ENCODE assay signal across 12 cellular contexts in genomic region chr4:152605641-152606304, GRCh38.
DNase-seq lines count a peak whose midpoint lies in the region; ATAC-seq, FAIRE-seq and TF ChIP-seq lines count a peak whose summit lies in the region.
"Had no signal": no experiment of that assay in that cellular context is flagged by ENCODE, and none has a peak within 500 bp of the region (broad histone marks: within the 10 kb centered on the region; RNA-seq: fewer than 3 reads in every experiment).

No MANE protein-coding gene starts in this region.

- no peak overlapping the region for H3K27ac ChIP-seq in GM23338 (ENCODE audit: low read depth)
- peak overlapping the region; percentile 14; the same call in 1 of the 2 replicates for H3K27ac ChIP-seq in SJCRH30

- H3K4me2 ChIP-seq in GM23338, result no peak overlapping the region

- peaks cover 41% of the 10 kb centered on the region for H3K4me1 Mint-ChIP-seq in GM23338
- H3K4me1 Mint-ChIP-seq in progenitor cell of endocrine pancreas (ENCODE audit: low read depth), result peaks cover 15% of the 10 kb centered on the region

- H3K36me3 ChIP-seq in GM23338 (ENCODE audit: insufficient read depth) (no peaks in the 10 kb centered on the region), SJCRH30 (no peaks in the 10 kb centered on the region)

- no peak for FAIRE-seq in H54 (lab: Jason Lieb, UNC)

- H3F3A ChIP-seq in GM23338 (replicated peaks; ENCODE audit: low read depth), result no peaks in the 10 kb centered on the region

- H3K27me3 Mint-ChIP-seq in GM23338 (ENCODE audit: insufficient read depth, low read depth, poor library complexity) (peaks cover 13% of the 10 kb centered on the region), progenitor cell of endocrine pancreas (peaks cover 6% of the 10 kb centered on the region)
- H3K27me3 Mint-ChIP-seq: T-cell had no signal

- H3K36me3 Mint-ChIP-seq in GM23338 (ENCODE audit: low read depth) (peaks cover 9% of the 10 kb centered on the region; the same call in 2 of the 3 replicates), progenitor cell of endocrine pancreas (ENCODE audit: insufficient read depth) (no peaks in the 10 kb centered on the region)
- H3K36me3 Mint-ChIP-seq: T-cell had no signal

- H3K9me3 Mint-ChIP-seq in GM23338 (peaks cover 14% of the 10 kb centered on the region), progenitor cell of endocrine pancreas (ENCODE audit: low read depth) (no peaks in the 10 kb centered on the region)
- H3K9me3 Mint-ChIP-seq: naive B cell, T-cell had no signal

- H3K4me1 ChIP-seq in GM23338 (ENCODE audit: insufficient read depth) (peaks cover 26% of the 10 kb centered on the region), SJCRH30 (peaks cover 15% of the 10 kb centered on the region; the same call in 1 of the 2 replicates)

- no peaks in the 10 kb centered on the region for H3K9me2 ChIP-seq in GM23338 (ENCODE audit: insufficient read depth)

- H3K27ac Mint-ChIP-seq in GM23338, result peak overlapping the region; percentile 16; the same call in 1 of the 2 replicates
- no peak overlapping the region for H3K27ac Mint-ChIP-seq in progenitor cell of endocrine pancreas
- H3K27ac Mint-ChIP-seq: naive B cell had no signal

- DNase-seq in GM23338 (ENCODE audit: low spot score) (no peak), SJCRH30 (peak; percentile 40 to 63), foreskin fibroblast (peak; percentile 77 to 82), retina (peak; percentile 40), progenitor cell of endocrine pancreas (ENCODE audit: low spot score, unreplicated experiment) (no peak), H54 (ENCODE audit: insufficient read length, low spot score) (no peak), DMS114 treated with DMSO at 0.1 percent for 48 hours (lab: John Stamatoyannopoulos, UW; ENCODE audit: unreplicated experiment) (no peak)
- DNase-seq: DMS53, naive B cell, NCI-H1048, T-cell had no signal

- no peak for TF ChIP-seq CTCF in GM23338 (conservative IDR thresholded peaks at IDR 0.05; ENCODE audit: low read depth in 2 of 2)
- TF ChIP-seq CTCF in foreskin fibroblast (IDR thresholded peaks at IDR 0.05; ENCODE audit: low read depth, low read length), result no peak
- no peak for TF ChIP-seq CTCF in progenitor cell of endocrine pancreas (IDR thresholded peaks at IDR 0.05; ENCODE audit: unreplicated experiment)

- no peak overlapping the region for H3K4me3 ChIP-seq in GM23338
- no peak overlapping the region for H3K4me3 ChIP-seq in SJCRH30
- no peak overlapping the region for H3K4me3 ChIP-seq in foreskin fibroblast (ENCODE audit: low read depth in 1 of 2, low read length in 2 of 2)

- no peak overlapping the region for H3K4me3 Mint-ChIP-seq in GM23338
- no peak overlapping the region for H3K4me3 Mint-ChIP-seq in progenitor cell of endocrine pancreas (ENCODE audit: low read depth)
- H3K4me3 Mint-ChIP-seq: naive B cell, T-cell had no signal

- H3K9me3 ChIP-seq in SJCRH30 (replicated peaks), result no peaks in the 10 kb centered on the region

- no peaks in the 10 kb centered on the region for H4K20me1 ChIP-seq in GM23338 (replicated peaks; ENCODE audit: insufficient read depth)

- ATAC-seq in GM23338 (no peak), GM21526 (IDR thresholded peaks at IDR 0.05; ENCODE audit: low FRiP score, unreplicated experiment) (no peak)

- peak overlapping the region; percentile 63 for H2AFZ ChIP-seq in GM23338

- no peak for TF ChIP-seq POLR2A in H54 (IDR thresholded peaks at IDR 0.05; ENCODE audit: low read depth, low read length)

- H3K79me2 ChIP-seq in GM23338 (replicated peaks; ENCODE audit: insufficient read depth), result no peaks in the 10 kb centered on the region

- H3K27me3 ChIP-seq in GM23338 (ENCODE audit: insufficient read depth) (no peaks in the 10 kb centered on the region), SJCRH30 (no peaks in the 10 kb centered on the region)

TF ChIP-seq in GM23338, 12 proteins besides CTCF, POLR2A, EP300 and RAD21 (continues in another document):
- no peak for TF ChIP-seq CREB1 (CRISPR knock-in tag; IDR thresholded peaks at IDR 0.05; ENCODE audit: low read depth)
- no peak for TF ChIP-seq NANOG (IDR thresholded peaks at IDR 0.05; ENCODE audit: borderline replicate concordance)
- no peak for TF ChIP-seq REST (IDR thresholded peaks at IDR 0.05; ENCODE audit: unreplicated experiment)
- no peak for TF ChIP-seq JUNB (IDR thresholded peaks at IDR 0.05; ENCODE audit: unreplicated experiment)
- no peak for TF ChIP-seq ZNF462 (CRISPR knock-in tag; IDR thresholded peaks at IDR 0.05)

Comparison
In these comparisons a context has a peak if more than half of its experiments do, and no peak if none do; other contexts are left out.
1. DNase-seq: peak in SJCRH30 (2 of 2), foreskin fibroblast (2 of 2) and retina (single experiment); none in GM23338 (single experiment), progenitor cell of endocrine pancreas (single experiment), H54 (single experiment) and DMS114 treated with DMSO at 0.1 percent for 48 hours (single experiment).